Comparison of ENCODE assay signal across 30 cellular contexts in genomic region chr15:76123031-76123430, GRCh38.
"Had no signal": no experiment of that assay in that cellular context is flagged by ENCODE, and none has a peak within 500 bp of the region (broad histone marks: within the 10 kb centered on the region; RNA-seq: fewer than 3 reads in every experiment).

No MANE protein-coding gene starts in this region.

- H3K4me3 Mint-ChIP-seq: naive thymus-derived CD8-positive, alpha-beta T cell; natural killer cell treated with Interleukin-12 subunit alpha and Interleukin-12 subunit beta and Interleukin-15 and Interleukin-18, amount 100 ng/mL, for 72 hours; nephron progenitor cell; neural crest cell; stimulated activated effector memory CD8-positive, alpha-beta T cell treated with anti-CD3 and anti-CD28 coated beads, Interleukin-12 subunit alpha, Interleukin-12 subunit beta, amount 100 ng/mL, for 72 hours; stimulated activated naive CD8-positive, alpha-beta T cell treated with anti-CD3 and anti-CD28 coated beads, Interleukin-15, amount 100 ng/mL, for 72 hours; type B pancreatic cell had no signal

- H3K4me3 ChIP-seq: psoas muscle, right lobe of liver, sigmoid colon, suprapubic skin, testis, tibial artery, transverse colon, upper lobe of right lung, uterus had no signal

- H3K9me3 ChIP-seq: neutrophil, psoas muscle, right lobe of liver, suprapubic skin, testis, transverse colon, upper lobe of right lung had no signal

- H3K36me3 ChIP-seq: neutrophil, right lobe of liver, sigmoid colon, suprapubic skin, tibial artery, transverse colon, upper lobe of right lung, uterus had no signal

- H3K27me3 ChIP-seq: right lobe of liver, testis, uterus had no signal

- H3K4me1 Mint-ChIP-seq: naive thymus-derived CD8-positive, alpha-beta T cell; neural crest cell; stimulated activated effector memory CD8-positive, alpha-beta T cell treated with anti-CD3 and anti-CD28 coated beads, Interleukin-12 subunit alpha, Interleukin-12 subunit beta, amount 100 ng/mL, for 72 hours; stimulated activated naive CD8-positive, alpha-beta T cell treated with anti-CD3 and anti-CD28 coated beads, Interleukin-15, amount 100 ng/mL, for 72 hours had no signal

- H2AFZ ChIP-seq: parathyroid adenoma had no signal

- H3K9me3 Mint-ChIP-seq: natural killer cell treated with Interleukin-12 subunit alpha and Interleukin-12 subunit beta and Interleukin-15 and Interleukin-18, amount 100 ng/mL, for 72 hours; neural crest cell; stimulated activated effector memory CD8-positive, alpha-beta T cell treated with anti-CD3 and anti-CD28 coated beads, Interleukin-12 subunit alpha, Interleukin-12 subunit beta, amount 100 ng/mL, for 72 hours; stimulated activated naive CD8-positive, alpha-beta T cell treated with anti-CD3 and anti-CD28 coated beads, Interleukin-15, amount 100 ng/mL, for 72 hours; type B pancreatic cell had no signal

- FAIRE-seq: small intestine had no signal

- H3K9ac ChIP-seq: parathyroid adenoma had no signal

- ATAC-seq: naive thymus-derived CD8-positive, alpha-beta T cell; natural killer cell treated with Interleukin-12 subunit alpha and Interleukin-12 subunit beta and Interleukin-15 and Interleukin-18, amount 100 ng/mL, for 72 hours; psoas muscle; right cardiac atrium; right lobe of liver; stimulated activated effector memory CD8-positive, alpha-beta T cell treated with anti-CD3 and anti-CD28 coated beads, Interleukin-12 subunit alpha, Interleukin-12 subunit beta, amount 100 ng/mL, for 72 hours; stimulated activated naive CD8-positive, alpha-beta T cell treated with anti-CD3 and anti-CD28 coated beads, Interleukin-15, amount 100 ng/mL, for 72 hours; stimulated activated naive CD8-positive, alpha-beta T cell treated with anti-CD3 and anti-CD28 coated beads, Interleukin-15, Interleukin-2, amounts not matched to agents 100 U/mL and 50 U/mL, for 24 hours; upper lobe of right lung had no signal

- H3K27me3 Mint-ChIP-seq: type B pancreatic cell had no signal

- H3K4me1 ChIP-seq: parathyroid adenoma, psoas muscle, sigmoid colon, suprapubic skin, testis, tibial artery, transverse colon, upper lobe of right lung, uterus had no signal

- H3K27ac Mint-ChIP-seq: naive thymus-derived CD8-positive, alpha-beta T cell; natural killer cell treated with Interleukin-12 subunit alpha and Interleukin-12 subunit beta and Interleukin-15 and Interleukin-18, amount 100 ng/mL, for 72 hours; nephron progenitor cell; progenitor cell of endocrine pancreas; stimulated activated effector memory CD8-positive, alpha-beta T cell treated with anti-CD3 and anti-CD28 coated beads, Interleukin-12 subunit alpha, Interleukin-12 subunit beta, amount 100 ng/mL, for 72 hours; stimulated activated naive CD8-positive, alpha-beta T cell treated with anti-CD3 and anti-CD28 coated beads, Interleukin-15, amount 100 ng/mL, for 72 hours; type B pancreatic cell had no signal

- H3K79me2 ChIP-seq: parathyroid adenoma had no signal

- DNase-seq: naive thymus-derived CD8-positive, alpha-beta T cell; nephron progenitor cell; nucleus accumbens; posterior cingulate gyrus; psoas muscle; right cardiac atrium; right lobe of liver; sigmoid colon; small intestine; stimulated activated CD4-positive, alpha-beta T cell treated with anti-CD3 and anti-CD28 coated beads, Interleukin-15, amount 100 ng/mL, for 24 hours; stimulated activated CD4-positive, alpha-beta T cell treated with anti-CD3 and anti-CD28 coated beads, Interleukin-2, amount 100 ng/mL, for 24 hours; stimulated activated CD4-positive, alpha-beta T cell treated with anti-CD3 and anti-CD28 coated beads, Interleukin-2, amount 100 ng/mL, for 48 hours; stimulated activated CD4-positive, alpha-beta T cell treated with anti-CD3 and anti-CD28 coated beads, Interleukin-4, amount 100 ng/mL, for 24 hours; stimulated activated naive CD4-positive, alpha-beta T cell; stimulated activated naive CD8-positive, alpha-beta T cell treated with anti-CD3 and anti-CD28 coated beads, Interleukin-15, amount 100 ng/mL, for 72 hours; stimulated activated naive CD8-positive, alpha-beta T cell treated with anti-CD3 and anti-CD28 coated beads, Interleukin-15, Interleukin-2, amounts not matched to agents 100 U/mL and 50 U/mL, for 24 hours; substantia nigra; testis; tibial artery; transverse colon; upper lobe of right lung; uterus had no signal

- H3K36me3 Mint-ChIP-seq: naive thymus-derived CD8-positive, alpha-beta T cell; natural killer cell treated with Interleukin-12 subunit alpha and Interleukin-12 subunit beta and Interleukin-15 and Interleukin-18, amount 100 ng/mL, for 72 hours; stimulated activated effector memory CD8-positive, alpha-beta T cell treated with anti-CD3 and anti-CD28 coated beads, Interleukin-12 subunit alpha, Interleukin-12 subunit beta, amount 100 ng/mL, for 72 hours; type B pancreatic cell had no signal

- H3K27ac ChIP-seq: neutrophil, parathyroid adenoma, psoas muscle, right lobe of liver, sigmoid colon, suprapubic skin, testis, tibial artery, transverse colon, upper lobe of right lung, uterus had no signal
